In the genomic region with DNA sequence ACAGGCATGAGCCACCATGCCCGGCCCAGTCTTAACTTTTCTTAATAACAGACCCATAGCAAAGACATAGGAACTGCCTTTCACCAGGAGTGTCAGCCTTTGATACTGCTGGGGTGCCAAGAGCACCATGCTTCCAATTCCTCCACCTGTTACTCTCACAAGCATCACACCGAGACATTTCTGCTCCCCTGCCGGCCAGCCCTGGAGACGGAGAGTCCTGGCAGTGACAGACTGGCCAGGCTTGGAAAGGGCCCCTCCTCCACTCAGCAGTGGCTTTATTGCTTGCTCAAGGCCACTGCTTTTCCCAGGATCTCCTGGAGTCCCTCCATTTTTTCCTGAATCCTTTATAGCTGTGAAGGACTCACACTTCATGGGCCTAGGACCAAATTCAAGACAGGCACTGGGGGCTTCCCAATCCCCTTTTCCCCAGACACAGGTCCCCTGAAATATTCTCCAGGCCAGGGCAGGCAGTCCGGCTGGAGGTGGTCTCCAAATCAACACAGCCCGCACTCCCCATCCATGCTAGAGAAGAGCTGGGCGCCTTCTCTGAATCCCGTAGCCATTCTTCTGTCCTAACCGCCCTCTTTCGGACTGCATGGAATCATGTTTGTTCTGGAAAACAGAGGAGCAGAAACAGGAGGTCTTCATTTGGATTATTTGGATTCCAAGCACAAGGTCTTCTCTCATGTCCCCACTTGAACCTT, we compare ENCODE assay signal across 1 cellular context.
TF ChIP-seq lines count a peak whose summit lies in the region.

No MANE protein-coding gene starts in this region.

TF ChIP-seq in IMR-90, 13 proteins besides CTCF, POLR2A, EP300 and RAD21:
- TF ChIP-seq ELK1 (IDR thresholded peaks at IDR 0.05; ENCODE audit: borderline replicate concordance, low read depth, low read length), result no peak
- no peak for TF ChIP-seq SMC3 (IDR thresholded peaks at IDR 0.05; ENCODE audit: low read depth, low read length)
- TF ChIP-seq BHLHE40 (IDR thresholded peaks at IDR 0.05; ENCODE audit: low read depth, low read length), result no peak
- no peak for TF ChIP-seq RFX5 (IDR thresholded peaks at IDR 0.05; ENCODE audit: low read depth, low read length)
- TF ChIP-seq CHD1 (IDR thresholded peaks at IDR 0.05; ENCODE audit: low read depth, low read length), result no peak
- no peak for TF ChIP-seq MXI1 (IDR thresholded peaks at IDR 0.05; ENCODE audit: borderline replicate concordance, low read depth, low read length)
- TF ChIP-seq MAFK (IDR thresholded peaks at IDR 0.05; ENCODE audit: low read depth, low read length), result no peak
- TF ChIP-seq MAZ (IDR thresholded peaks at IDR 0.05; ENCODE audit: borderline replicate concordance, low read depth, low read length), result no peak
